ENCODE assay signal across 1 cellular context in genomic region chr3:131353016-131353877, GRCh38.
TF ChIP-seq lines count a peak whose summit lies in the region.

No MANE protein-coding gene starts in this region.

TF ChIP-seq in SK-N-SH treated with all-trans-retinoic acid at 6 μM for 48 hours, 23 proteins besides CTCF, POLR2A, EP300 and RAD21 (continued from another document):
- TF ChIP-seq TSHZ2 (CRISPR knock-in tag; IDR thresholded peaks at IDR 0.05) = no peak
- TF ChIP-seq ZFP30 (CRISPR knock-in tag; IDR thresholded peaks at IDR 0.05) = no peak
- no peak for TF ChIP-seq ZNF70 (CRISPR knock-in tag; IDR thresholded peaks at IDR 0.05)
- TF ChIP-seq TCF4 (CRISPR knock-in tag; IDR thresholded peaks at IDR 0.05; ENCODE audit: borderline replicate concordance) = no peak
- TF ChIP-seq ZFP3 (CRISPR knock-in tag; IDR thresholded peaks at IDR 0.05) = no peak
- no peak for TF ChIP-seq OSR1 (CRISPR knock-in tag; IDR thresholded peaks at IDR 0.05)
- no peak for TF ChIP-seq SNAI2 (CRISPR knock-in tag; IDR thresholded peaks at IDR 0.05)
- TF ChIP-seq CREB5 (CRISPR knock-in tag; IDR thresholded peaks at IDR 0.05; ENCODE audit: low read depth) = no peak
- TF ChIP-seq GLIS3 (CRISPR knock-in tag; IDR thresholded peaks at IDR 0.05) = no peak
- no peak for TF ChIP-seq PPARA (CRISPR knock-in tag; IDR thresholded peaks at IDR 0.05; ENCODE audit: borderline replicate concordance)
- TF ChIP-seq POU6F1 (CRISPR knock-in tag; IDR thresholded peaks at IDR 0.05; ENCODE audit: borderline replicate concordance, low read depth) = no peak
